In genomic region chr20:9912858-9913434, GRCh38 we compare ENCODE assay signal across 8 cellular contexts.
DNase-seq lines count a peak whose midpoint lies in the region; ATAC-seq, FAIRE-seq and TF ChIP-seq lines count a peak whose summit lies in the region.

No MANE protein-coding gene starts in this region.

- peak; percentile 60 to 64 for TF ChIP-seq RAD21 in A549 (conservative IDR thresholded peaks at IDR 0.05 in 1 of 2, IDR thresholded peaks at IDR 0.05 in 1 of 2)

- H3K27ac ChIP-seq in A549 (no peak overlapping the region), Panc1 (ENCODE audit: low read length) (no peak overlapping the region), body of pancreas (no peak overlapping the region), kidney (ENCODE audit: low read depth in 2 of 2, low read length in 2 of 2) (no peak overlapping the region)

- no TSS peak for BruUV-seq in Panc1 (replicated peaks; lab: Mats Ljungman, UMichigan)

- intact Hi-C loops in Panc1 (cut with micrococcal nuclease; ENCODE audit: unreplicated experiment) = loop anchor here (2.0 kb wide), 1 partner anchor 296 kb away; no protein-coding TSS in a partner anchor
- intact Hi-C loops in body of pancreas (cut with DNase I) = loop anchor here (5.0 kb wide), 1 partner anchor 296 kb away; no protein-coding TSS in a partner anchor
- intact Hi-C loops in kidney (cut with DNase I) = loop anchor here (10.0 kb wide), 1 partner anchor 298 kb away; no protein-coding TSS in a partner anchor

- CTCF ChIA-PET in A549 (lab: Yijun Ruan, JAX) = interaction anchor here (0.7 to 6.0 kb wide), 32 partner anchors 10 to 1153 kb away, joined by 3 to 72 read pairs (median 4); no protein-coding TSS in a partner anchor
- CTCF ChIA-PET in Panc1 (lab: Charles Lee) = interaction anchor here (0.8 to 1.8 kb wide), 2 partner anchors 10 to 295 kb away, joined by 4 to 8 read pairs; no protein-coding TSS in a partner anchor

- ATAC-seq in A549 = peak; percentile 68 to 82; a peak in 5 of 6 replicates
- ATAC-seq in HG03520 (IDR thresholded peaks at IDR 0.05; ENCODE audit: unreplicated experiment) = peak; percentile 67
- no peak for ATAC-seq in Panc1
- peak; percentile 55 for ATAC-seq in body of pancreas
- ATAC-seq in GM18520 (IDR thresholded peaks at IDR 0.05; ENCODE audit: unreplicated experiment) = no peak

- WGBS in A549 (ENCODE audit: missing lambda C conversion rate) = 2% methylated on average over 8 of the region's 8 CpGs
- 2 to 4% methylated on average over 8 of the region's 8 CpGs for WGBS in body of pancreas, 2 donors

- peak; percentile 38 to 57 for DNase-seq in A549 (ENCODE audit: low read depth in 1 of 2, low spot score in 1 of 2)
- DNase-seq in GM03348 (ENCODE audit: low spot score) = peak; percentile 52
- DNase-seq in Panc1 (ENCODE audit: low read depth, low spot score) = peak; percentile 20
- DNase-seq in body of pancreas = peak; percentile 48 to 71 (median 58)
- no peak for DNase-seq in kidney
- DNase-seq in stimulated activated CD8-positive, alpha-beta memory T cell treated with anti-CD3 and anti-CD28 coated beads, Interleukin-4, amount 100 ng/mL, for 48 hours = peak; percentile 64

- H3K9me3 ChIP-seq in A549 (no peaks in the 10 kb centered on the region), Panc1 (ENCODE audit: control insufficient read depth, insufficient read depth, low read depth, low read length) (no peaks in the 10 kb centered on the region), body of pancreas (no peaks in the 10 kb centered on the region), kidney (ENCODE audit: control insufficient read depth in 1 of 2, low read length in 2 of 2) (no peaks in the 10 kb centered on the region)

- in situ Hi-C loops in Panc1 (cut with HindIII; ENCODE audit: low pct_unique_long_range_greater_than_20kb, low sequenced_read_pairs) = no loop called here

- FAIRE-seq in A549 (lab: Jason Lieb, UNC) = peak; percentile 98
- peak; percentile 74 for FAIRE-seq in kidney (lab: Jason Lieb, UNC)

- H3K4me3 ChIP-seq in A549 (no peak overlapping the region), Panc1 (ENCODE audit: low read depth in 2 of 2, low read length in 2 of 2) (no peak overlapping the region), body of pancreas (no peak overlapping the region), kidney (ENCODE audit: low read length in 2 of 2) (no peak overlapping the region)

- H3K4me1 ChIP-seq in A549 (no peaks in the 10 kb centered on the region), Panc1 (ENCODE audit: control insufficient read depth, insufficient read depth, low read length) (no peaks in the 10 kb centered on the region), body of pancreas (peaks cover 4% of the 10 kb centered on the region), kidney (ENCODE audit: control insufficient read depth in 1 of 2, insufficient read depth in 1 of 2, low read depth in 1 of 2, low read length in 2 of 2) (no peaks in the 10 kb centered on the region)

- TF ChIP-seq CTCF in A549 (IDR thresholded peaks at IDR 0.05) (peak; percentile 85), Panc1 (IDR thresholded peaks at IDR 0.05) (peak; percentile 89), body of pancreas (IDR thresholded peaks at IDR 0.05) (peak; percentile 67 to 76 (median 71)), kidney (IDR thresholded peaks at IDR 0.05; ENCODE audit: borderline replicate concordance, extremely low read depth, insufficient read depth) (peak; percentile 74)

- no peak for TF ChIP-seq EP300 in A549 (IDR thresholded peaks at IDR 0.05)

- TF ChIP-seq POLR2A in A549 (IDR thresholded peaks at IDR 0.05; ENCODE audit: low read length) (no peak), body of pancreas (IDR thresholded peaks at IDR 0.05) (no peak)

- H3K4me2 ChIP-seq in A549 = 0 out of 3 replicates have a peak overlapping the region, but pooled peaks have one; percentile 11

- no peak overlapping the region for H3K9ac ChIP-seq in kidney (ENCODE audit: low read length in 2 of 2)

- H3K36me3 ChIP-seq in Panc1 (ENCODE audit: control insufficient read depth, insufficient read depth, low read length) = no peaks in the 10 kb centered on the region
- H3K36me3 ChIP-seq in body of pancreas (replicated peaks in 1 of 2; ENCODE audit: insufficient read depth in 1 of 2, low read depth in 2 of 2) = no peaks in the 10 kb centered on the region
- H3K36me3 ChIP-seq in kidney (ENCODE audit: control insufficient read depth in 1 of 2, insufficient read depth in 2 of 2, low read length in 2 of 2) = no peaks in the 10 kb centered on the region

- POLR2A ChIA-PET in A549 (lab: Yijun Ruan, JAX) (no interaction called here), Panc1 (lab: Charles Lee) (no interaction called here)

- H3K27me3 ChIP-seq in Panc1 (ENCODE audit: control insufficient read depth, insufficient read depth, low read length) = no peaks in the 10 kb centered on the region
- no peaks in the 10 kb centered on the region for H3K27me3 ChIP-seq in body of pancreas

TF ChIP-seq in A549, 52 proteins besides CTCF, POLR2A, EP300 and RAD21:
- TF ChIP-seq RFX5 (IDR thresholded peaks at IDR 0.05) (no peak), MAFK (IDR thresholded peaks at IDR 0.05; ENCODE audit: partially characterized antibody) (no peak), SMC3 (IDR thresholded peaks at IDR 0.05) (peak; percentile 67), ZFP36 (IDR thresholded peaks at IDR 0.05; ENCODE audit: borderline replicate concordance, partially characterized antibody) (no peak)

Comparison
In these comparisons a context has a peak if more than half of its experiments do, and no peak if none do; other contexts are left out.
1. ATAC-seq: peak in A549 (2 of 2), HG03520 (single experiment) and body of pancreas (single experiment); none in Panc1 (single experiment) and GM18520 (single experiment).
2. Peak in every context shown above with its lines, with median percentiles within 50 percentile points of each other: CTCF ChIP-seq.